1 cellular context compared by ENCODE assay signal in the genomic region with DNA sequence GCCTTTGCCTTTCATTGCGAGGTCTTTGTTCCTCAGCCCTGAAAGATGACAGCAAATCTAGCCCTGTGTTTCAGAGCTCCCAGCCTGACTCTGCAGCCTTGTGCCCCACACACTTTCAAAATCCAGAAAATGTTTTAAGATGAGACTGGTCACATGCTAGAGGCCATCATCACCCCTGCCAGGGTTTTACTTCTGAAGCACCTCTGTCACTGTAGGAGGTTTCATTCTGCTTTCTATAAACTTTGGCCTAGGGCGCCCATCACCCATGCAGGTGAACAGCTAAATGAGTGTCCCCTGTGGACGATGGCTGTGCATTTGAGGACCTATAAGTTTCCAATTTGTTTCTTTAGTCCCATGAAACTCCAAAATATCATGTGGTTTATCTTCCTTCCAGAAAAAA.
TF ChIP-seq lines count a peak whose summit lies in the region.

No MANE protein-coding gene starts in this region.

TF ChIP-seq in GM23338, 12 proteins besides CTCF, POLR2A, EP300 and RAD21 (continued from another document):
- TF ChIP-seq, protein P1, sequence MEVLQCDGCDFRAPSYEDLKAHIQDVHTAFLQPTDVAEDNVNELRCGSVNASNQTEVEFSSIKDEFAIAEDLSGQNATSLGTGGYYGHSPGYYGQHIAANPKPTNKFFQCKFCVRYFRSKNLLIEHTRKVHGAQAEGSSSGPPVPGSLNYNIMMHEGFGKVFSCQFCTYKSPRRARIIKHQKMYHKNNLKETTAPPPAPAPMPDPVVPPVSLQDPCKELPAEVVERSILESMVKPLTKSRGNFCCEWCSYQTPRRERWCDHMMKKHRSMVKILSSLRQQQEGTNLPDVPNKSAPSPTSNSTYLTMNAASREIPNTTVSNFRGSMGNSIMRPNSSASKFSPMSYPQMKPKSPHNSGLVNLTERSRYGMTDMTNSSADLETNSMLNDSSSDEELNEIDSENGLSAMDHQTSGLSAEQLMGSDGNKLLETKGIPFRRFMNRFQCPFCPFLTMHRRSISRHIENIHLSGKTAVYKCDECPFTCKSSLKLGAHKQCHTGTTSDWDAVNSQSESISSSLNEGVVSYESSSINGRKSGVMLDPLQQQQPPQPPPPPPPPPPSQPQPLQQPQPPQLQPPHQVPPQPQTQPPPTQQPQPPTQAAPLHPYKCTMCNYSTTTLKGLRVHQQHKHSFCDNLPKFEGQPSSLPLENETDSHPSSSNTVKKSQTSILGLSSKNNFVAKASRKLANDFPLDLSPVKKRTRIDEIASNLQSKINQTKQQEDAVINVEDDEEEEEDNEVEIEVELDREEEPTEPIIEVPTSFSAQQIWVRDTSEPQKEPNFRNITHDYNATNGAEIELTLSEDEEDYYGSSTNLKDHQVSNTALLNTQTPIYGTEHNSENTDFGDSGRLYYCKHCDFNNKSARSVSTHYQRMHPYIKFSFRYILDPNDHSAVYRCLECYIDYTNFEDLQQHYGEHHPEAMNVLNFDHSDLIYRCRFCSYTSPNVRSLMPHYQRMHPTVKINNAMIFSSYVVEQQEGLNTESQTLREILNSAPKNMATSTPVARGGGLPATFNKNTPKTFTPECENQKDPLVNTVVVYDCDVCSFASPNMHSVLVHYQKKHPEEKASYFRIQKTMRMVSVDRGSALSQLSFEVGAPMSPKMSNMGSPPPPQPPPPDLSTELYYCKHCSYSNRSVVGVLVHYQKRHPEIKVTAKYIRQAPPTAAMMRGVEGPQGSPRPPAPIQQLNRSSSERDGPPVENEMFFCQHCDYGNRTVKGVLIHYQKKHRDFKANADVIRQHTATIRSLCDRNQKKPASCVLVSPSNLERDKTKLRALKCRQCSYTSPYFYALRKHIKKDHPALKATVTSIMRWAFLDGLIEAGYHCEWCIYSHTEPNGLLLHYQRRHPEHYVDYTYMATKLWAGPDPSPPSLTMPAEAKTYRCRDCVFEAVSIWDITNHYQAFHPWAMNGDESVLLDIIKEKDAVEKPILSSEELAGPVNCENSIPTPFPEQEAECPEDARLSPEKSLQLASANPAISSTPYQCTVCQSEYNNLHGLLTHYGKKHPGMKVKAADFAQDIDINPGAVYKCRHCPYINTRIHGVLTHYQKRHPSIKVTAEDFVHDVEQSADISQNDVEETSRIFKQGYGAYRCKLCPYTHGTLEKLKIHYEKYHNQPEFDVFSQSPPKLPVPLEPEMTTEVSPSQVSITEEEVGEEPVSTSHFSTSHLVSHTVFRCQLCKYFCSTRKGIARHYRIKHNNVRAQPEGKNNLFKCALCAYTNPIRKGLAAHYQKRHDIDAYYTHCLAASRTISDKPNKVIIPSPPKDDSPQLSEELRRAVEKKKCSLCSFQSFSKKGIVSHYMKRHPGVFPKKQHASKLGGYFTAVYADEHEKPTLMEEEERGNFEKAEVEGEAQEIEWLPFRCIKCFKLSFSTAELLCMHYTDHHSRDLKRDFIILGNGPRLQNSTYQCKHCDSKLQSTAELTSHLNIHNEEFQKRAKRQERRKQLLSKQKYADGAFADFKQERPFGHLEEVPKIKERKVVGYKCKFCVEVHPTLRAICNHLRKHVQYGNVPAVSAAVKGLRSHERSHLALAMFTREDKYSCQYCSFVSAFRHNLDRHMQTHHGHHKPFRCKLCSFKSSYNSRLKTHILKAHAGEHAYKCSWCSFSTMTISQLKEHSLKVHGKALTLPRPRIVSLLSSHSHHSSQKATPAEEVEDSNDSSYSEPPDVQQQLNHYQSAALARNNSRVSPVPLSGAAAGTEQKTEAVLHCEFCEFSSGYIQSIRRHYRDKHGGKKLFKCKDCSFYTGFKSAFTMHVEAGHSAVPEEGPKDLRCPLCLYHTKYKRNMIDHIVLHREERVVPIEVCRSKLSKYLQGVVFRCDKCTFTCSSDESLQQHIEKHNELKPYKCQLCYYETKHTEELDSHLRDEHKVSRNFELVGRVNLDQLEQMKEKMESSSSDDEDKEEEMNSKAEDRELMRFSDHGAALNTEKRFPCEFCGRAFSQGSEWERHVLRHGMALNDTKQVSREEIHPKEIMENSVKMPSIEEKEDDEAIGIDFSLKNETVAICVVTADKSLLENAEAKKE (CRISPR knock-in tag; IDR thresholded peaks at IDR 0.05) = no peak
- TF ChIP-seq NANOG (IDR thresholded peaks at IDR 0.05; ENCODE audit: borderline replicate concordance) (no peak), STAT1 (IDR thresholded peaks at IDR 0.05; ENCODE audit: unreplicated experiment) (no peak), JUNB (IDR thresholded peaks at IDR 0.05; ENCODE audit: unreplicated experiment) (no peak), CREB1 (CRISPR knock-in tag; IDR thresholded peaks at IDR 0.05; ENCODE audit: low read depth) (no peak)
